Comparison of ENCODE assay signal across 25 cellular contexts in the genomic region with DNA sequence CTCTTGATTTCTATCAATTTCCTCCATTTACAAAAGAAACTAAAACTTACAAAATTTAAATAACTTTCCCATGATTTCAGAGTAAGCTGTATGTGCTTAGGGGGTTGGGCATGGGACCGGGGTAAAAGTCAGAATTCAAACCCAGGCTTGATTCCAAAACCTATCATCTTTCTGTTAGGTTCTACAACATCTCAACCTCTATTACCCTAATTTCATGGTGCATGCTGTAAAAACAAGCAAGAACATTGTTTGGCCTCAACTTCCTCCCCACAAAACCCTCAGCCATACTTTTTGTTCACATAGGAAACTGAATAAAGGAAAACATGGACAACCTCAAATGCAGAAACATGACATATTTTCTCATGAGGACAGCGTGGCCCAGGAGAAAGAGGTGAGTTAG.
"Had no signal": no experiment of that assay in that cellular context is flagged by ENCODE, and none has a peak within 500 bp of the region (broad histone marks: within the 10 kb centered on the region; RNA-seq: fewer than 3 reads in every experiment).

No MANE protein-coding gene starts in this region.

- H3K4me1 Mint-ChIP-seq: naive B cell; natural killer cell; neural progenitor cell; stimulated activated naive B cell treated with anti-CD40 and anti-IgM and Interleukin-4, amounts not matched to agents 10 μg/mL and 1 μg/mL and 100 μg/mL, for 72 hours had no signal

- H3K9ac ChIP-seq: neural progenitor cell had no signal

- H3K27me3 ChIP-seq: hepatocyte, neural progenitor cell, neutrophil, right atrium auricular region, right lobe of liver, stomach, testis, thyroid gland, transverse colon, upper lobe of left lung had no signal

- H3K27ac Mint-ChIP-seq: mesothelial cell of epicardium; naive B cell; natural killer cell; nephron progenitor cell; neural progenitor cell; progenitor cell of endocrine pancreas; stimulated activated naive B cell treated with anti-CD40 and anti-IgM and Interleukin-4, amounts not matched to agents 10 μg/mL and 1 μg/mL and 100 μg/mL, for 72 hours had no signal

- H3K36me3 ChIP-seq: left ventricle myocardium inferior, neural progenitor cell, neutrophil, right atrium auricular region, right lobe of liver, stomach, thyroid gland, transverse colon, upper lobe of left lung had no signal

- H3K4me1 ChIP-seq: left ventricle myocardium inferior, neural progenitor cell, right atrium auricular region, right lobe of liver, stomach, testis, thyroid gland, upper lobe of left lung had no signal

- H3K9me3 ChIP-seq: left ventricle myocardium inferior, neutrophil, right atrium auricular region, right lobe of liver, stomach, testis, thyroid gland, transverse colon, upper lobe of left lung had no signal

- H3K4me3 ChIP-seq: hepatocyte, left ventricle myocardium inferior, lung, neural progenitor cell, right atrium auricular region, right lobe of liver, smooth muscle cell, stomach, testis, thyroid gland, transverse colon, upper lobe of left lung had no signal

- DNase-seq: islet precursor cell; left ventricle myocardium inferior; mesendoderm; naive B cell; natural killer cell; nephron progenitor cell; occipital lobe; right lobe of liver; stimulated activated CD4-positive, alpha-beta T cell treated with anti-CD3 and anti-CD28 coated beads, Interleukin-1b, Interleukin-23, amount 100 ng/mL, for 48 hours; stimulated activated CD4-positive, alpha-beta T cell treated with anti-CD3 and anti-CD28 coated beads, Interleukin-4, amount 100 ng/mL, for 1 hour; stimulated activated naive B cell treated with anti-CD40 and anti-IgM and Interleukin-4, amounts not matched to agents 10 μg/mL and 1 μg/mL and 100 μg/mL, for 72 hours; stimulated activated naive CD8-positive, alpha-beta T cell treated with anti-CD3 and anti-CD28 coated beads, Interleukin-15, Interleukin-2, amounts not matched to agents 100 U/mL and 50 U/mL, for 24 hours; stomach; testis; thyroid gland; transverse colon; upper lobe of left lung had no signal

- H3K4me3 Mint-ChIP-seq: mesothelial cell of epicardium; naive B cell; natural killer cell; nephron progenitor cell; neural progenitor cell; stimulated activated naive B cell treated with anti-CD40 and anti-IgM and Interleukin-4, amounts not matched to agents 10 μg/mL and 1 μg/mL and 100 μg/mL, for 72 hours had no signal

- H3K36me3 Mint-ChIP-seq: mesothelial cell of epicardium; naive B cell; natural killer cell; neural progenitor cell; stimulated activated naive B cell treated with anti-CD40 and anti-IgM and Interleukin-4, amounts not matched to agents 10 μg/mL and 1 μg/mL and 100 μg/mL, for 72 hours had no signal

- H3K9me3 Mint-ChIP-seq: mesothelial cell of epicardium; naive B cell; natural killer cell; nephron progenitor cell; neural progenitor cell; stimulated activated naive B cell treated with anti-CD40 and anti-IgM and Interleukin-4, amounts not matched to agents 10 μg/mL and 1 μg/mL and 100 μg/mL, for 72 hours had no signal

- ATAC-seq: natural killer cell; right lobe of liver; stimulated activated naive B cell treated with anti-CD40 and anti-IgM and Interleukin-4, amounts not matched to agents 10 μg/mL and 1 μg/mL and 100 μg/mL, for 72 hours; stimulated activated naive CD8-positive, alpha-beta T cell treated with anti-CD3 and anti-CD28 coated beads, Interleukin-15, Interleukin-2, amounts not matched to agents 100 U/mL and 50 U/mL, for 24 hours had no signal

- H3K4me2 ChIP-seq: hepatocyte, neural progenitor cell, smooth muscle cell had no signal

- H2AFZ ChIP-seq: hepatocyte, neural progenitor cell had no signal

- H3K79me2 ChIP-seq: hepatocyte had no signal

- H3K27ac ChIP-seq: hepatocyte, left ventricle myocardium inferior, neural progenitor cell, neutrophil, right atrium auricular region, right lobe of liver, stomach, testis, thyroid gland, transverse colon, upper lobe of left lung had no signal
